Comparison of ENCODE assay signal across 10 cellular contexts in genomic region chr2:219286436-219287115, GRCh38. TPM values are rescaled to one million over a fixed set of nuclear protein-coding genes. Genes with fewer than 3 reads are reported as not detected.
DNase-seq lines count a peak whose midpoint lies in the region; ATAC-seq and TF ChIP-seq lines count a peak whose summit lies in the region.
"Had no signal": no experiment of that assay in that cellular context is flagged by ENCODE, and none has a peak within 500 bp of the region (broad histone marks: within the 10 kb centered on the region; RNA-seq: fewer than 3 reads in every experiment).

No MANE protein-coding gene starts in this region.

- H3K27ac Mint-ChIP-seq in activated naive CD4-positive, alpha-beta T cell treated with anti-CD3 and anti-CD28 coated beads for 36 hours, result peak overlapping the region; percentile 13

- H2AFZ ChIP-seq in mesenchymal stem cell (ENCODE audit: low read depth, low read length), result no peak overlapping the region

- no peak overlapping the region for H2BK5ac ChIP-seq in mesenchymal stem cell (ENCODE audit: low read depth, low read length, poor library complexity, severe bottlenecking)

- H3K27me3 Mint-ChIP-seq in activated naive CD4-positive, alpha-beta T cell treated with anti-CD3 and anti-CD28 coated beads for 36 hours (ENCODE audit: low read depth), result no peaks in the 10 kb centered on the region

- H3K36me3 Mint-ChIP-seq in activated naive CD4-positive, alpha-beta T cell treated with anti-CD3 and anti-CD28 coated beads for 36 hours (ENCODE audit: low read depth), result peaks cover 8% of the 10 kb centered on the region

- no peak for TF ChIP-seq CTCF in upper lobe of right lung (IDR thresholded peaks at IDR 0.05)

- no peak overlapping the region for H3K4ac ChIP-seq in mesenchymal stem cell (ENCODE audit: low read depth in 1 of 2, low read length in 2 of 2)

- H3K9me3 ChIP-seq in mesenchymal stem cell (ENCODE audit: control insufficient read depth, low read length) (no peaks in the 10 kb centered on the region), upper lobe of right lung (no peaks in the 10 kb centered on the region)

- WGBS in mesenchymal stem cell, result 94% methylated on average over 6 of the region's 12 CpGs

- CTCF ChIA-PET in activated naive CD4-positive, alpha-beta T cell treated with anti-CD3 and anti-CD28 coated beads for 36 hours (lab: Charles Lee), result interaction anchor here (1.1 to 10.6 kb wide), 2 partner anchors 7 to 9 kb away, joined by 3 to 196 read pairs; no protein-coding TSS in a partner anchor

- no peak overlapping the region for H2BK15ac ChIP-seq in mesenchymal stem cell (ENCODE audit: low read depth, poor library complexity, severe bottlenecking)

- H3K4me3 ChIP-seq in mesenchymal stem cell (ENCODE audit: insufficient read depth in 1 of 2, low read depth in 1 of 2, low read length in 2 of 2), result peak overlapping the region in 1 of 2 experiments; percentile 34
- H3K4me3 ChIP-seq in upper lobe of right lung, result no peak overlapping the region

- H3K36me3 ChIP-seq in mesenchymal stem cell (ENCODE audit: control insufficient read depth in 1 of 2, insufficient read depth in 2 of 2, low read depth in 1 of 2, low read length in 2 of 2), result peaks cover 41 to 47% of the 10 kb centered on the region in 2 experiments
- H3K36me3 ChIP-seq in upper lobe of right lung, result peaks cover 38% of the 10 kb centered on the region

- no peaks in the 10 kb centered on the region for H3K9me3 Mint-ChIP-seq in activated naive CD4-positive, alpha-beta T cell treated with anti-CD3 and anti-CD28 coated beads for 36 hours

- no peak overlapping the region for H4K8ac ChIP-seq in mesenchymal stem cell (ENCODE audit: low read length)

- H2BK12ac ChIP-seq in mesenchymal stem cell (ENCODE audit: low read length in 2 of 2), result peak overlapping the region in 1 of 2 experiments; percentile 64

- H3K4me1 ChIP-seq in mesenchymal stem cell (ENCODE audit: control insufficient read depth, insufficient read depth, low read depth, low read length) (peaks cover 19% of the 10 kb centered on the region), upper lobe of right lung (peaks cover 6% of the 10 kb centered on the region)

- peak; percentile 15 for ATAC-seq in upper lobe of right lung
- ATAC-seq in HG03095 (IDR thresholded peaks at IDR 0.05; ENCODE audit: unreplicated experiment), result no peak

- H3K4me1 Mint-ChIP-seq in activated naive CD4-positive, alpha-beta T cell treated with anti-CD3 and anti-CD28 coated beads for 36 hours (ENCODE audit: low read depth), result peaks cover 4% of the 10 kb centered on the region

- no peaks in the 10 kb centered on the region for H3K27me3 ChIP-seq in mesenchymal stem cell (ENCODE audit: control insufficient read depth in 1 of 2, insufficient read depth in 1 of 2, low read length in 2 of 2)
- no peaks in the 10 kb centered on the region for H3K27me3 ChIP-seq in upper lobe of right lung

- peak overlapping the region; percentile 66 for H3K9ac ChIP-seq in mesenchymal stem cell (ENCODE audit: low read length)

- H2BK120ac ChIP-seq in mesenchymal stem cell (ENCODE audit: low read depth, low read length), result no peak overlapping the region

- H3K27ac ChIP-seq in mesenchymal stem cell (ENCODE audit: low read length, poor library complexity, severe bottlenecking) (no peak overlapping the region), upper lobe of right lung (no peak overlapping the region)

- no peak overlapping the region for H3K18ac ChIP-seq in mesenchymal stem cell (ENCODE audit: low read depth in 1 of 2, low read length in 2 of 2)

- no peak overlapping the region for H3K4me2 ChIP-seq in mesenchymal stem cell (ENCODE audit: low read length, poor library complexity, severe bottlenecking)

- H3K79me1 ChIP-seq in mesenchymal stem cell (replicated peaks; ENCODE audit: low read length, poor library complexity, severe bottlenecking), result peaks cover 7% of the 10 kb centered on the region

- no peak overlapping the region for H3K14ac ChIP-seq in mesenchymal stem cell (ENCODE audit: low read length in 2 of 2)

- no peak overlapping the region for H2AK5ac ChIP-seq in mesenchymal stem cell (ENCODE audit: low read length, severe bottlenecking)

- no peak overlapping the region for H4K91ac ChIP-seq in mesenchymal stem cell (ENCODE audit: low read length)

- DNase-seq in activated naive CD4-positive, alpha-beta T cell treated with anti-CD3 and anti-CD28 coated beads for 36 hours, result no peak
- no peak for DNase-seq in activated naive CD4-positive, alpha-beta T cell (lab: John Stamatoyannopoulos, UW)
- DNase-seq in astrocyte of the hippocampus (ENCODE audit: low read depth, low spot score) (peak; percentile 27), mesenchymal stem cell (no peak), upper lobe of right lung (peak; percentile 68), SK-N-DZ (ENCODE audit: low spot score) (no peak), H4 (ENCODE audit: low spot score) (no peak)
- DNase-seq: ACHN had no signal

- intact Hi-C loops in activated naive CD4-positive, alpha-beta T cell treated with anti-CD3 and anti-CD28 coated beads for 36 hours (cut with micrococcal nuclease), result no loop called here
- intact Hi-C loops in upper lobe of right lung (cut with DNase I), result no loop called here

- no peak overlapping the region for H3K23ac ChIP-seq in mesenchymal stem cell (ENCODE audit: low read length in 2 of 2)

- H3K4me3 Mint-ChIP-seq in activated naive CD4-positive, alpha-beta T cell treated with anti-CD3 and anti-CD28 coated beads for 36 hours, result no peak overlapping the region

RNA-seq across cellular contexts. Expression of gene DNAJB2, which starts 7.4 kb away (rescaled TPM):
- total RNA-seq in activated naive CD4-positive, alpha-beta T cell treated with anti-CD3 and anti-CD28 coated beads for 36 hours, result 10 to 100 TPM; 24.6 to 24.9 TPM
- polyA plus RNA-seq in mesenchymal stem cell (2013, experiment 1 of 2), result 32.5 TPM
- 34.8 TPM for polyA plus RNA-seq in mesenchymal stem cell (2013, experiment 2 of 2)
- total RNA-seq in upper lobe of right lung, result 79.4 TPM
- polyA plus RNA-seq in SK-N-DZ (2014; cell fraction: cytosol; rRNA removed), result 30.2 and 51.8 TPM in 2 replicates
- 68.1 and 77.5 TPM in 2 replicates for polyA plus RNA-seq in SK-N-DZ (2014; cell fraction: nucleus; rRNA removed)
- 16.1 and 18.3 TPM in 2 replicates for total RNA-seq in H4 (2014; rRNA removed; shearing (Covaris generic))

RNA-seq across cellular contexts. Expression of gene PTPRN, which starts 22.6 kb away (rescaled TPM):
- not detected for total RNA-seq in activated naive CD4-positive, alpha-beta T cell treated with anti-CD3 and anti-CD28 coated beads for 36 hours
- 0.36 TPM for polyA plus RNA-seq in mesenchymal stem cell (2013, experiment 1 of 2)
- 0.47 TPM for polyA plus RNA-seq in mesenchymal stem cell (2013, experiment 2 of 2)
- total RNA-seq in upper lobe of right lung, result not detected
- 21.3 and 24.8 TPM in 2 replicates for polyA plus RNA-seq in SK-N-DZ (2014; cell fraction: cytosol; rRNA removed)
- 43.6 and 81.2 TPM in 2 replicates for polyA plus RNA-seq in SK-N-DZ (2014; cell fraction: nucleus; rRNA removed)
- total RNA-seq in H4 (2014; rRNA removed; shearing (Covaris generic)), result 6.8 and 10.0 TPM in 2 replicates
- polyA plus RNA-seq: liver had no signal

RNA-seq across cellular contexts. Expression of gene TUBA4A, which starts 32.9 kb away (rescaled TPM):
- total RNA-seq in activated naive CD4-positive, alpha-beta T cell treated with anti-CD3 and anti-CD28 coated beads for 36 hours, result 100 to 1,000 TPM; 112 to 116 TPM
- 11.2 TPM for polyA plus RNA-seq in mesenchymal stem cell (2013, experiment 1 of 2)
- 9.3 TPM for polyA plus RNA-seq in mesenchymal stem cell (2013, experiment 2 of 2)
- total RNA-seq in upper lobe of right lung, result 45.4 TPM
- polyA plus RNA-seq in SK-N-DZ (2014; cell fraction: cytosol; rRNA removed), result 13.1 and 17.9 TPM in 2 replicates
- 9.7 and 19.0 TPM in 2 replicates for polyA plus RNA-seq in SK-N-DZ (2014; cell fraction: nucleus; rRNA removed)
- total RNA-seq in H4 (2014; rRNA removed; shearing (Covaris generic)), result 6.2 and 9.3 TPM in 2 replicates

RNA-seq across cellular contexts. Expression of gene TUBA4B, which starts 33.5 kb away (rescaled TPM):
- total RNA-seq in activated naive CD4-positive, alpha-beta T cell treated with anti-CD3 and anti-CD28 coated beads for 36 hours, result not detected
- not detected for polyA plus RNA-seq in mesenchymal stem cell (2013, experiment 1 of 2)
- polyA plus RNA-seq in mesenchymal stem cell (2013, experiment 2 of 2), result not detected
- total RNA-seq in upper lobe of right lung, result not detected
- polyA plus RNA-seq in SK-N-DZ (2014; cell fraction: cytosol; rRNA removed), result not detected in 2 replicates
- polyA plus RNA-seq in SK-N-DZ (2014; cell fraction: nucleus; rRNA removed), result not detected in 2 replicates
- not detected in 2 replicates for total RNA-seq in H4 (2014; rRNA removed; shearing (Covaris generic))

RNA-seq across cellular contexts. Expression of gene STK16, which starts 41.3 kb away (rescaled TPM):
- 10 to 100 TPM; 33.7 to 35.5 TPM for total RNA-seq in activated naive CD4-positive, alpha-beta T cell treated with anti-CD3 and anti-CD28 coated beads for 36 hours
- 17.1 TPM for polyA plus RNA-seq in mesenchymal stem cell (2013, experiment 1 of 2)
- 15.8 TPM for polyA plus RNA-seq in mesenchymal stem cell (2013, experiment 2 of 2)
- 21.4 TPM for total RNA-seq in upper lobe of right lung
- 33.9 and 39.8 TPM in 2 replicates for polyA plus RNA-seq in SK-N-DZ (2014; cell fraction: cytosol; rRNA removed)
- 29.1 and 45.2 TPM in 2 replicates for polyA plus RNA-seq in SK-N-DZ (2014; cell fraction: nucleus; rRNA removed)
- total RNA-seq in H4 (2014; rRNA removed; shearing (Covaris generic)), result 32.8 and 42.1 TPM in 2 replicates

Comparison
In these comparisons a context has a peak if more than half of its experiments do, and no peak if none do; other contexts are left out.
1. DNase-seq: peak in astrocyte of the hippocampus (single experiment) and upper lobe of right lung (single experiment); none in activated naive CD4-positive, alpha-beta T cell treated with anti-CD3 and anti-CD28 coated beads for 36 hours (single experiment), activated naive CD4-positive, alpha-beta T cell (0 of 4), mesenchymal stem cell (single experiment), SK-N-DZ (single experiment) and H4 (single experiment).